Comparison of ENCODE assay signal across 12 cellular contexts in the genomic region with DNA sequence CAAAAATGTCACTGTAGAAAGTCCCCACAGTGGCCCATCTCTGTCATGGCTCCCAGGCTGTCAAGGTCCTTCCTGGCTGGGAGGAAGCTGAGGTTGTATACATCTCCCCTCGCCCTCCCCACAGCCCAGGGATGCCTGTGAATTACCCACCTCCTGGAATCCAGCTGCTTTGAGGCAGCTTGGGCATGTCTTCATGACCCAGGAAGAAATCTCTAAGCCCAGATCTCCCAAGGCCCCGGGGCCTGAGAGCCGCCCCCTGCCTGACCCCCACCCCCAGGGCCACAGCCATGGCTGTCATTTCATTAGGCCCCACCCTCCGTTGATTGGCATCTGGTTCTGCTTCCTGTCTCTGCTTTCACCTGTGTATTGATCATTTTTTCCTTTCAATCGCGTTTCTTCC.
A peak's percentile ranks its signal among the peaks of the same experiment; 100 is the strongest.
DNase-seq lines count a peak whose midpoint lies in the region; ATAC-seq, FAIRE-seq and TF ChIP-seq lines count a peak whose summit lies in the region.
"Had no signal": no experiment of that assay in that cellular context is flagged by ENCODE, and none has a peak within 500 bp of the region (broad histone marks: within the 10 kb centered on the region; RNA-seq: fewer than 3 reads in every experiment).

No MANE protein-coding gene starts in this region.

- POLR2A ChIA-PET in WTC11 (lab: Charles Lee) = no interaction called here

- peak overlapping the region in 1 of 11 experiments; percentile 17; a peak in 1 of 22 replicates for H3K9ac ChIP-seq in BLaER1 treated with 17β-estradiol and CSF1 and Interleukin-3, amounts not matched to agents 10 nM and 100 nM

- H3K4me3 Mint-ChIP-seq in central memory CD8-positive, alpha-beta T cell = no peak overlapping the region
- H3K4me3 Mint-ChIP-seq in WTC11 = no peak overlapping the region
- H3K4me3 Mint-ChIP-seq: brain had no signal

- ATAC-seq in HG02970 (IDR thresholded peaks at IDR 0.05; ENCODE audit: low FRiP score, unreplicated experiment) = peak; percentile 24
- no peak for ATAC-seq in central memory CD8-positive, alpha-beta T cell (replicated peaks; ENCODE audit: extremely low read depth, poor library complexity, severe bottlenecking)
- no peak for ATAC-seq in esophagus mucosa
- no peak for ATAC-seq in WTC11
- no peak for ATAC-seq in HG03025 (IDR thresholded peaks at IDR 0.05; ENCODE audit: low FRiP score, unreplicated experiment)
- ATAC-seq: mucosa of descending colon had no signal

- peaks cover 10% of the 10 kb centered on the region for H3K36me3 Mint-ChIP-seq in central memory CD8-positive, alpha-beta T cell (ENCODE audit: insufficient read depth)
- no peaks in the 10 kb centered on the region for H3K36me3 Mint-ChIP-seq in WTC11

- peaks cover 49% of the 10 kb centered on the region for H3K4me1 Mint-ChIP-seq in central memory CD8-positive, alpha-beta T cell
- H3K4me1 Mint-ChIP-seq in WTC11 = peaks cover 15% of the 10 kb centered on the region

- H4K20me1 ChIP-seq in BLaER1 treated with 17β-estradiol and CSF1 and Interleukin-3, amounts not matched to agents 10 nM and 100 nM = peaks cover 41 to 97% (median 72%) of the 10 kb centered on the region in 11 experiments

- no peaks in the 10 kb centered on the region for H3K27me3 ChIP-seq in BLaER1 treated with 17β-estradiol and CSF1 and Interleukin-3, amounts not matched to agents 10 nM and 100 nM

- TF ChIP-seq CTCF in WTC11 (IDR thresholded peaks at IDR 0.05) = no peak

- no peaks in the 10 kb centered on the region for H3K9me3 Mint-ChIP-seq in central memory CD8-positive, alpha-beta T cell
- H3K9me3 Mint-ChIP-seq in WTC11 = no peaks in the 10 kb centered on the region

- CTCF ChIA-PET in WTC11 (lab: Charles Lee) = no interaction called here

- H3K27me3 Mint-ChIP-seq in central memory CD8-positive, alpha-beta T cell = no peaks in the 10 kb centered on the region
- no peaks in the 10 kb centered on the region for H3K27me3 Mint-ChIP-seq in WTC11 (ENCODE audit: low read depth)

- H3K27ac ChIP-seq in BLaER1 treated with 17β-estradiol and CSF1 and Interleukin-3, amounts not matched to agents 10 nM and 100 nM = peak overlapping the region in 7 of 11 experiments; percentile 30 to 81 (median 68); a peak in 9 of 22 replicates
- H3K27ac ChIP-seq: C4-2B had no signal

- peaks cover 52 to 70% (median 57%) of the 10 kb centered on the region in 10 experiments for H3K4me1 ChIP-seq in BLaER1 treated with 17β-estradiol and CSF1 and Interleukin-3, amounts not matched to agents 10 nM and 100 nM

- DNase-seq in GM19239 (ENCODE audit: insufficient read length, low spot score) = peak; percentile 35
- no peak for DNase-seq in central memory CD8-positive, alpha-beta T cell (ENCODE audit: low spot score in 2 of 2)
- DNase-seq in WTC11 (ENCODE audit: low spot score) = no peak
- no peak for DNase-seq in NCI-H146 treated with DMSO at 0.1 percent for 48 hours (lab: John Stamatoyannopoulos, UW; ENCODE audit: unreplicated experiment)
- DNase-seq: mucosa of descending colon, NCI-H1048 had no signal

- peak overlapping the region; percentile 87 for H3K27ac Mint-ChIP-seq in central memory CD8-positive, alpha-beta T cell (ENCODE audit: low read depth)
- no peak overlapping the region for H3K27ac Mint-ChIP-seq in WTC11

- H3K9me3 ChIP-seq in BLaER1 treated with 17β-estradiol and CSF1 and Interleukin-3, amounts not matched to agents 10 nM and 100 nM (replicated peaks in 1 of 11) = no peaks in the 10 kb centered on the region
- H3K9me3 ChIP-seq: mucosa of descending colon had no signal

- H3K36me3 ChIP-seq in BLaER1 treated with 17β-estradiol and CSF1 and Interleukin-3, amounts not matched to agents 10 nM and 100 nM = peaks cover 1 to 52% (median 17%) of the 10 kb centered on the region in 11 experiments; a peak in 21 of 22 replicates

- H3K4me2 ChIP-seq in BLaER1 treated with 17β-estradiol and CSF1 and Interleukin-3, amounts not matched to agents 10 nM and 100 nM = peak overlapping the region; percentile 67 to 92 (median 80)

- H3K4me3 ChIP-seq in BLaER1 treated with 17β-estradiol and CSF1 and Interleukin-3, amounts not matched to agents 10 nM and 100 nM = no peak overlapping the region
- H3K4me3 ChIP-seq: mucosa of descending colon had no signal

- no peak for FAIRE-seq in GM19239 (lab: Jason Lieb, UNC)

TF ChIP-seq in WTC11, 78 proteins besides CTCF, POLR2A, EP300 and RAD21 (continues in another document):
- TF ChIP-seq FOXP1 (CRISPR knock-in tag; IDR thresholded peaks at IDR 0.05; ENCODE audit: borderline replicate concordance) (no peak), ESRRA (CRISPR knock-in tag; IDR thresholded peaks at IDR 0.05; ENCODE audit: borderline replicate concordance) (no peak), MYBL2 (CRISPR knock-in tag; IDR thresholded peaks at IDR 0.05) (no peak), ZNF263 (CRISPR knock-in tag; IDR thresholded peaks at IDR 0.05; ENCODE audit: low read depth) (no peak), TEAD4 (CRISPR knock-in tag; IDR thresholded peaks at IDR 0.05) (no peak), OVOL2 (CRISPR knock-in tag; IDR thresholded peaks at IDR 0.05; ENCODE audit: borderline replicate concordance) (no peak), ZNF232 (CRISPR knock-in tag; IDR thresholded peaks at IDR 0.05) (no peak), MXD4 (CRISPR knock-in tag; IDR thresholded peaks at IDR 0.05; ENCODE audit: borderline replicate concordance) (no peak), SOX15 (CRISPR knock-in tag; IDR thresholded peaks at IDR 0.05) (no peak), JAZF1 (CRISPR knock-in tag; IDR thresholded peaks at IDR 0.05) (no peak), ELF4 (CRISPR knock-in tag; IDR thresholded peaks at IDR 0.05; ENCODE audit: low read depth) (no peak), SMAD4 (CRISPR knock-in tag; IDR thresholded peaks at IDR 0.05) (no peak), KAT7 (CRISPR knock-in tag; IDR thresholded peaks at IDR 0.05; ENCODE audit: borderline replicate concordance) (no peak)
- TF ChIP-seq, protein P1, sequence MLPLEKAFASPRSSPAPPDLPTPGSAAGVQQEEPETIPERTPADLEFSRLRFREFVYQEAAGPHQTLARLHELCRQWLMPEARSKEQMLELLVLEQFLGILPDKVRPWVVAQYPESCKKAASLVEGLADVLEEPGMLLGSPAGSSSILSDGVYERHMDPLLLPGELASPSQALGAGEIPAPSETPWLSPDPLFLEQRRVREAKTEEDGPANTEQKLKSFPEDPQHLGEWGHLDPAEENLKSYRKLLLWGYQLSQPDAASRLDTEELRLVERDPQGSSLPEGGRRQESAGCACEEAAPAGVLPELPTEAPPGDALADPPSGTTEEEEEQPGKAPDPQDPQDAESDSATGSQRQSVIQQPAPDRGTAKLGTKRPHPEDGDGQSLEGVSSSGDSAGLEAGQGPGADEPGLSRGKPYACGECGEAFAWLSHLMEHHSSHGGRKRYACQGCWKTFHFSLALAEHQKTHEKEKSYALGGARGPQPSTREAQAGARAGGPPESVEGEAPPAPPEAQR (CRISPR knock-in tag; IDR thresholded peaks at IDR 0.05) = no peak
- TF ChIP-seq, protein P2, sequence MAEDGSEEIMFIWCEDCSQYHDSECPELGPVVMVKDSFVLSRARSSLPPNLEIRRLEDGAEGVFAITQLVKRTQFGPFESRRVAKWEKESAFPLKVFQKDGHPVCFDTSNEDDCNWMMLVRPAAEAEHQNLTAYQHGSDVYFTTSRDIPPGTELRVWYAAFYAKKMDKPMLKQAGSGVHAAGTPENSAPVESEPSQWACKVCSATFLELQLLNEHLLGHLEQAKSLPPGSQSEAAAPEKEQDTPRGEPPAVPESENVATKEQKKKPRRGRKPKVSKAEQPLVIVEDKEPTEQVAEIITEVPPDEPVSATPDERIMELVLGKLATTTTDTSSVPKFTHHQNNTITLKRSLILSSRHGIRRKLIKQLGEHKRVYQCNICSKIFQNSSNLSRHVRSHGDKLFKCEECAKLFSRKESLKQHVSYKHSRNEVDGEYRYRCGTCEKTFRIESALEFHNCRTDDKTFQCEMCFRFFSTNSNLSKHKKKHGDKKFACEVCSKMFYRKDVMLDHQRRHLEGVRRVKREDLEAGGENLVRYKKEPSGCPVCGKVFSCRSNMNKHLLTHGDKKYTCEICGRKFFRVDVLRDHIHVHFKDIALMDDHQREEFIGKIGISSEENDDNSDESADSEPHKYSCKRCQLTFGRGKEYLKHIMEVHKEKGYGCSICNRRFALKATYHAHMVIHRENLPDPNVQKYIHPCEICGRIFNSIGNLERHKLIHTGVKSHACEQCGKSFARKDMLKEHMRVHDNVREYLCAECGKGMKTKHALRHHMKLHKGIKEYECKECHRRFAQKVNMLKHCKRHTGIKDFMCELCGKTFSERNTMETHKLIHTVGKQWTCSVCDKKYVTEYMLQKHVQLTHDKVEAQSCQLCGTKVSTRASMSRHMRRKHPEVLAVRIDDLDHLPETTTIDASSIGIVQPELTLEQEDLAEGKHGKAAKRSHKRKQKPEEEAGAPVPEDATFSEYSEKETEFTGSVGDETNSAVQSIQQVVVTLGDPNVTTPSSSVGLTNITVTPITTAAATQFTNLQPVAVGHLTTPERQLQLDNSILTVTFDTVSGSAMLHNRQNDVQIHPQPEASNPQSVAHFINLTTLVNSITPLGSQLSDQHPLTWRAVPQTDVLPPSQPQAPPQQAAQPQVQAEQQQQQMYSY (CRISPR knock-in tag; IDR thresholded peaks at IDR 0.05) = no peak
- TF ChIP-seq, protein P3, sequence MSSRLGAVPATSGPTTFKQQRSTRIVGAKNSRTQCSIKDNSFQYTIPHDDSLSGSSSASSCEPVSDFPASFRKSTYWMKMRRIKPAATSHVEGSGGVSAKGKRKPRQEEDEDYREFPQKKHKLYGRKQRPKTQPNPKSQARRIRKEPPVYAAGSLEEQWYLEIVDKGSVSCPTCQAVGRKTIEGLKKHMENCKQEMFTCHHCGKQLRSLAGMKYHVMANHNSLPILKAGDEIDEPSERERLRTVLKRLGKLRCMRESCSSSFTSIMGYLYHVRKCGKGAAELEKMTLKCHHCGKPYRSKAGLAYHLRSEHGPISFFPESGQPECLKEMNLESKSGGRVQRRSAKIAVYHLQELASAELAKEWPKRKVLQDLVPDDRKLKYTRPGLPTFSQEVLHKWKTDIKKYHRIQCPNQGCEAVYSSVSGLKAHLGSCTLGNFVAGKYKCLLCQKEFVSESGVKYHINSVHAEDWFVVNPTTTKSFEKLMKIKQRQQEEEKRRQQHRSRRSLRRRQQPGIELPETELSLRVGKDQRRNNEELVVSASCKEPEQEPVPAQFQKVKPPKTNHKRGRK (CRISPR knock-in tag; IDR thresholded peaks at IDR 0.05; ENCODE audit: borderline replicate concordance) = no peak
